8 cellular contexts compared by ENCODE assay signal in genomic region chr14:106184771-106185170, GRCh38.
A peak's percentile ranks its signal among the peaks of the same experiment; 100 is the strongest.
DNase-seq lines count a peak whose midpoint lies in the region; ATAC-seq and TF ChIP-seq lines count a peak whose summit lies in the region.
"Not testable (repeated sequence)": the region's sequence is repeated elsewhere in the genome, so short reads cannot be mapped to it uniquely, and the experiment has no call there.

No MANE protein-coding gene starts in this region.

- peak overlapping the region; percentile 48 for H3K27ac Mint-ChIP-seq in activated T-cell treated with anti-CD3 and anti-CD28 coated beads, Interleukin-2, amount 50 U/mL, for 24 hours
- peak overlapping the region; percentile 36 for H3K27ac Mint-ChIP-seq in activated naive CD4-positive, alpha-beta T cell treated with anti-CD3 and anti-CD28 coated beads, Interleukin-2, amount 50 U/mL, for 24 hours

- not testable (repeated sequence) for H3K36me3 Mint-ChIP-seq in activated T-cell treated with anti-CD3 and anti-CD28 coated beads, Interleukin-2, amount 50 U/mL, for 24 hours (ENCODE audit: low read depth); activated naive CD4-positive, alpha-beta T cell treated with anti-CD3 and anti-CD28 coated beads, Interleukin-2, amount 50 U/mL, for 24 hours

- not testable (repeated sequence) for TF ChIP-seq CTCF in lower lobe of right lung (IDR thresholded peaks at IDR 0.05)

- DNase-seq in T-helper 1 cell, result peak; percentile 30 to 81 (median 55)
- DNase-seq in activated CD4-positive, alpha-beta T cell treated with anti-CD3 and anti-CD28 coated beads, Interleukin-2, amount 50 U/mL, for 4 hours, result peak; percentile 32 to 46
- DNase-seq in activated T-cell treated with anti-CD3 and anti-CD28 coated beads, Interleukin-2, amount 50 U/mL, for 24 hours, result peak; percentile 73
- not testable (repeated sequence) for DNase-seq in lower lobe of right lung
- peak; percentile 29 to 52 for DNase-seq in stimulated activated CD4-positive, alpha-beta T cell treated with anti-CD3 and anti-CD28 coated beads, Interleukin-4, amount 100 ng/mL, for 4 hours
- DNase-seq in stimulated activated CD8-positive, alpha-beta memory T cell treated with anti-CD3 and anti-CD28 coated beads, Interleukin-7, amount 100 ng/mL, for 4 hours (ENCODE audit: low read depth in 2 of 2), result peak; percentile 53 to 54

- peak overlapping the region in 9 of 11 experiments; percentile 12 to 71 (median 58); a peak in 16 of 22 replicates for H3K4me2 ChIP-seq in BLaER1 treated with 17β-estradiol and CSF1 and Interleukin-3, amounts not matched to agents 10 nM and 100 nM

- not testable (repeated sequence) for H4K20me1 ChIP-seq in BLaER1 treated with 17β-estradiol and CSF1 and Interleukin-3, amounts not matched to agents 10 nM and 100 nM

- not testable (repeated sequence) for H3K27me3 Mint-ChIP-seq in activated T-cell treated with anti-CD3 and anti-CD28 coated beads, Interleukin-2, amount 50 U/mL, for 24 hours; activated naive CD4-positive, alpha-beta T cell treated with anti-CD3 and anti-CD28 coated beads, Interleukin-2, amount 50 U/mL, for 24 hours

- H3K4me3 ChIP-seq in BLaER1 treated with 17β-estradiol and CSF1 and Interleukin-3, amounts not matched to agents 10 nM and 100 nM; lower lobe of right lung: not testable (repeated sequence)

- not testable (repeated sequence) for H3K36me3 ChIP-seq in BLaER1 treated with 17β-estradiol and CSF1 and Interleukin-3, amounts not matched to agents 10 nM and 100 nM; lower lobe of right lung

- H3K4me1 Mint-ChIP-seq in activated T-cell treated with anti-CD3 and anti-CD28 coated beads, Interleukin-2, amount 50 U/mL, for 24 hours (ENCODE audit: low read depth), result peaks cover 39% of the 10 kb centered on the region
- peaks cover 38% of the 10 kb centered on the region for H3K4me1 Mint-ChIP-seq in activated naive CD4-positive, alpha-beta T cell treated with anti-CD3 and anti-CD28 coated beads, Interleukin-2, amount 50 U/mL, for 24 hours

- not testable (repeated sequence) for H3K9me3 ChIP-seq in BLaER1 treated with 17β-estradiol and CSF1 and Interleukin-3, amounts not matched to agents 10 nM and 100 nM (replicated peaks in 1 of 11); lower lobe of right lung

- ATAC-seq in lower lobe of right lung, result peak; percentile 31 to 49

- H3K27ac ChIP-seq in BLaER1 treated with 17β-estradiol and CSF1 and Interleukin-3, amounts not matched to agents 10 nM and 100 nM, result peak overlapping the region in 3 of 11 experiments; percentile 18 to 28 (median 25); a peak in 3 of 22 replicates
- H3K27ac ChIP-seq in lower lobe of right lung, result not testable (repeated sequence)

- H3K4me1 ChIP-seq in BLaER1 treated with 17β-estradiol and CSF1 and Interleukin-3, amounts not matched to agents 10 nM and 100 nM, result peaks cover 0 to 26% (median 21%) of the 10 kb centered on the region in 10 experiments; a peak in 14 of 20 replicates
- H3K4me1 ChIP-seq in lower lobe of right lung, result not testable (repeated sequence)

- intact Hi-C loops in lower lobe of right lung (cut with DNase I), result not testable (repeated sequence)

- peak overlapping the region; percentile 0 for H3K4me3 Mint-ChIP-seq in activated T-cell treated with anti-CD3 and anti-CD28 coated beads, Interleukin-2, amount 50 U/mL, for 24 hours
- not testable (repeated sequence) for H3K4me3 Mint-ChIP-seq in activated naive CD4-positive, alpha-beta T cell treated with anti-CD3 and anti-CD28 coated beads, Interleukin-2, amount 50 U/mL, for 24 hours

- H3K9me3 Mint-ChIP-seq in activated T-cell treated with anti-CD3 and anti-CD28 coated beads, Interleukin-2, amount 50 U/mL, for 24 hours; activated naive CD4-positive, alpha-beta T cell treated with anti-CD3 and anti-CD28 coated beads, Interleukin-2, amount 50 U/mL, for 24 hours: not testable (repeated sequence)

- not testable (repeated sequence) for H3K9ac ChIP-seq in BLaER1 treated with 17β-estradiol and CSF1 and Interleukin-3, amounts not matched to agents 10 nM and 100 nM

- H3K27me3 ChIP-seq in BLaER1 treated with 17β-estradiol and CSF1 and Interleukin-3, amounts not matched to agents 10 nM and 100 nM; lower lobe of right lung (ENCODE audit: low read depth): not testable (repeated sequence)
